ENCODE assay signal across 5 cellular contexts in genomic region chrX:72932283-72932682, GRCh38. TPM values are rescaled to one million over a fixed set of nuclear protein-coding genes. Genes with fewer than 3 reads are reported as not detected.
"Had no signal": no experiment of that assay in that cellular context is flagged by ENCODE, and none has a peak within 500 bp of the region (broad histone marks: within the 10 kb centered on the region; RNA-seq: fewer than 3 reads in every experiment).

No MANE protein-coding gene starts in this region.

RNA-seq across cellular contexts. Expression of gene FAM236A, which starts 5.7 kb away (rescaled TPM):
- total RNA-seq: GM23248, H4, H7, HT1080, IMR-90 had no signal
- polyA plus RNA-seq: GM23248, IMR-90 had no signal

RNA-seq across cellular contexts. Expression of gene DMRTC1, which starts 11.4 kb away (rescaled TPM):
- total RNA-seq: GM23248, H4, H7, HT1080, IMR-90 had no signal
- polyA plus RNA-seq: GM23248, IMR-90 had no signal

RNA-seq across cellular contexts. Expression of gene FAM236C, which starts 19.9 kb away (rescaled TPM):
- total RNA-seq: GM23248, H4, H7, HT1080, IMR-90 had no signal
- polyA plus RNA-seq: GM23248, IMR-90 had no signal
